Comparison of ENCODE assay signal across 11 cellular contexts in the genomic region with DNA sequence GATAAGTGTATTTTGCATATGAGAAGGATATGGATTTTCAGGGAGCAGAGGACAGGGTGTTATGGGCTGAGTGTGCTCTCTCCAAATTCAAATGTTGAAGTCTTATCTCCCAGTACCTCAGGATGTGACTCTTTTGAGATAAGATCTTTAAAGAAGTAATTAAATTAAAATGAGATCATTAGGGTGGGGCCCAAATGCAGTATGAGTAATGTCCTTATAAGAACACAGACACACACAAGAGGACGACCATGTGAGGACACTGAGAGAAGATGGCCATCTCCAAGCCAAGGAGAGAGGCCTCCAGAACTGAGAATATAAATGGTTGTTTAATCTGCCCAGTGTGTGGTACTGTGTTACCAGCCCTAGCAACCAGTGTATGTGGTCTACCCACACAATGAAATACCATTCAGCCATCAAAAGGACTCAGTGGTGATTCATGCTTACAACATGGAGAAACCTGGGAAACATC. TPM values are rescaled to one million over a fixed set of nuclear protein-coding genes. Genes with fewer than 3 reads are reported as not detected.
A peak's percentile ranks its signal among the peaks of the same experiment; 100 is the strongest.
DNase-seq lines count a peak whose midpoint lies in the region; ATAC-seq and TF ChIP-seq lines count a peak whose summit lies in the region.
"Not testable (repeated sequence)": the region's sequence is repeated elsewhere in the genome, so short reads cannot be mapped to it uniquely, and the experiment has no call there.
"Had no signal": no experiment of that assay in that cellular context is flagged by ENCODE, and none has a peak within 500 bp of the region (broad histone marks: within the 10 kb centered on the region; RNA-seq: fewer than 3 reads in every experiment).

No MANE protein-coding gene starts in this region.

- TF ChIP-seq CTCF in HCT116 (IDR thresholded peaks at IDR 0.05 in 2 of 3, conservative IDR thresholded peaks at IDR 0.05 in 1 of 3; ENCODE audit: borderline replicate concordance in 1 of 3, insufficient read depth in 1 of 3, low read depth in 2 of 3, low read length in 2 of 3); astrocyte of the spinal cord (IDR thresholded peaks at IDR 0.05; ENCODE audit: low read depth, low read length); fibroblast of mammary gland (conservative IDR thresholded peaks at IDR 0.05; ENCODE audit: control insufficient read depth, insufficient read depth, low read depth, low read length): not testable (repeated sequence)

- BruUV-seq in HCT116 (replicated peaks; lab: Mats Ljungman, UMichigan): not testable (repeated sequence)

- not testable (repeated sequence) for H3K9me2 ChIP-seq in HCT116 (ENCODE audit: insufficient read depth)

- H3K4me3 ChIP-seq in CD4-positive, CD25-positive, alpha-beta regulatory T cell (ENCODE audit: low read depth, low read length); HCT116 (replicated peaks in 1 of 2; ENCODE audit: low read depth in 1 of 2, low read length in 2 of 2); astrocyte of the spinal cord (ENCODE audit: low read depth, low read length); fibroblast of mammary gland (ENCODE audit: control insufficient read depth, low read depth, low read length); naive thymus-derived CD4-positive, alpha-beta T cell (ENCODE audit: low read length): not testable (repeated sequence)

- not testable (repeated sequence) for H3K9me3 ChIP-seq in CD4-positive, CD25-positive, alpha-beta regulatory T cell (ENCODE audit: control insufficient read depth in 2 of 2, low read length in 2 of 2); HCT116 (ENCODE audit: control insufficient read depth in 1 of 2, insufficient read depth in 1 of 2, low read depth in 1 of 2, low read length in 2 of 2); naive thymus-derived CD4-positive, alpha-beta T cell (ENCODE audit: control insufficient read depth in 2 of 3, low read length in 3 of 3)

- H3K79me2 ChIP-seq in HCT116 (ENCODE audit: insufficient read depth, low read length): not testable (repeated sequence)

- TF ChIP-seq RAD21 in HCT116 (IDR thresholded peaks at IDR 0.05; ENCODE audit: low read depth): not testable (repeated sequence)

- H3K36me3 Mint-ChIP-seq in CD4-positive, CD25-positive, alpha-beta regulatory T cell: not testable (repeated sequence)
- H3K36me3 Mint-ChIP-seq in naive thymus-derived CD4-positive, alpha-beta T cell: peaks cover 0 to 13% (median 7%) of the 10 kb centered on the region in 5 donors

- H3K4me1 ChIP-seq in CD4-positive, CD25-positive, alpha-beta regulatory T cell (ENCODE audit: control insufficient read depth, insufficient read depth, low read length, poor library complexity, severe bottlenecking); naive thymus-derived CD4-positive, alpha-beta T cell (ENCODE audit: control insufficient read depth in 2 of 2, insufficient read depth in 2 of 2, low read length in 2 of 2): not testable (repeated sequence)
- H3K4me1 ChIP-seq in HCT116 (ENCODE audit: control insufficient read depth in 1 of 2, insufficient read depth in 2 of 2, low read length in 2 of 2): peaks cover 0 to 11% of the 10 kb centered on the region in 2 experiments; a peak in 2 of 4 replicates

- H2AFZ ChIP-seq in HCT116 (ENCODE audit: low read depth, low read length, poor library complexity, severe bottlenecking): peak overlapping the region; percentile 58

- not testable (repeated sequence) for H3K9me3 Mint-ChIP-seq in CD4-positive, CD25-positive, alpha-beta regulatory T cell; naive thymus-derived CD4-positive, alpha-beta T cell

- not testable (repeated sequence) for H3K9ac ChIP-seq in HCT116 (ENCODE audit: low read length)

- H3K4me1 Mint-ChIP-seq in CD4-positive, CD25-positive, alpha-beta regulatory T cell: peaks cover 7 to 30% (median 11%) of the 10 kb centered on the region in 4 donors
- peaks cover 13 to 46% (median 36%) of the 10 kb centered on the region in 7 donors for H3K4me1 Mint-ChIP-seq in naive thymus-derived CD4-positive, alpha-beta T cell

- not testable (repeated sequence) for TF ChIP-seq POLR2A in HCT116 (IDR thresholded peaks at IDR 0.05; ENCODE audit: borderline replicate concordance, extremely low read depth, insufficient read depth, insufficient read length)

- H3K27ac ChIP-seq in CD4-positive, CD25-positive, alpha-beta regulatory T cell (ENCODE audit: insufficient read depth, low read length, poor library complexity, severe bottlenecking); HCT116 (ENCODE audit: low read depth, low read length); naive thymus-derived CD4-positive, alpha-beta T cell (ENCODE audit: low read depth, low read length): not testable (repeated sequence)

- not testable (repeated sequence) for H4K20me1 ChIP-seq in HCT116 (ENCODE audit: insufficient read depth)

- not testable (repeated sequence) for DNase-seq in CD4-positive, CD25-positive, alpha-beta regulatory T cell; naive thymus-derived CD4-positive, alpha-beta T cell
- DNase-seq in HCT116 (ENCODE audit: low read depth, low spot score) (peak; percentile 23), NCI-H226 (peak; percentile 46), T1000 (lab: John Stamatoyannopoulos, UW) (peak; percentile 5), astrocyte of the spinal cord (ENCODE audit: low read depth, low spot score) (peak; percentile 25), fibroblast of mammary gland (ENCODE audit: low read depth) (peak; percentile 37)

- intact Hi-C loops in HCT116 (cut with micrococcal nuclease); naive thymus-derived CD4-positive, alpha-beta T cell (cut with micrococcal nuclease): not testable (repeated sequence)

- H3K4me2 ChIP-seq in HCT116 (ENCODE audit: low read length): peak overlapping the region; percentile 28; the same call in 1 of the 2 replicates

- H3K27me3 Mint-ChIP-seq in CD4-positive, CD25-positive, alpha-beta regulatory T cell; naive thymus-derived CD4-positive, alpha-beta T cell: not testable (repeated sequence)

- not testable (repeated sequence) for H3K27me3 ChIP-seq in CD4-positive, CD25-positive, alpha-beta regulatory T cell (ENCODE audit: control insufficient read depth, insufficient read depth, low read length); HCT116 (ENCODE audit: insufficient read depth, low read length); naive thymus-derived CD4-positive, alpha-beta T cell (ENCODE audit: control insufficient read depth in 2 of 2, insufficient read depth in 2 of 2, low read length in 2 of 2)

- CTCF ChIA-PET in HCT116 (lab: Charles Lee); naive thymus-derived CD4-positive, alpha-beta T cell (lab: Charles Lee): not testable (repeated sequence)

- ATAC-seq in CD4-positive, CD25-positive, alpha-beta regulatory T cell (ENCODE audit: low read depth in 2 of 2): peak; percentile 47 to 50
- peak; percentile 57 for ATAC-seq in HCT116
- ATAC-seq in naive thymus-derived CD4-positive, alpha-beta T cell: not testable (repeated sequence)

- peak overlapping the region in 1 of 4 donors; percentile 19 for H3K4me3 Mint-ChIP-seq in CD4-positive, CD25-positive, alpha-beta regulatory T cell
- not testable (repeated sequence) for H3K4me3 Mint-ChIP-seq in naive thymus-derived CD4-positive, alpha-beta T cell

- RAD21 ChIA-PET in HCT116 (lab: Charles Lee; ENCODE audit: low non-redundant PET in 1 of 2, low total read pairs in 2 of 2, uncharacterized antibody in 2 of 2, unreplicated experiment in 2 of 2): not testable (repeated sequence)

- in situ Hi-C loops in astrocyte of the spinal cord (cut with HindIII; ENCODE audit: low sequenced_read_pairs): not testable (repeated sequence)

- not testable (repeated sequence) for H3K36me3 ChIP-seq in CD4-positive, CD25-positive, alpha-beta regulatory T cell (ENCODE audit: control insufficient read depth, insufficient read depth, low read length); HCT116 (ENCODE audit: control insufficient read depth in 1 of 2, insufficient read depth in 2 of 2, low read length in 2 of 2); naive thymus-derived CD4-positive, alpha-beta T cell (ENCODE audit: control insufficient read depth in 2 of 3, insufficient read depth in 3 of 3, low read length in 3 of 3)

- peak overlapping the region in 1 of 3 donors; percentile 65 for H3K27ac Mint-ChIP-seq in CD4-positive, CD25-positive, alpha-beta regulatory T cell
- H3K27ac Mint-ChIP-seq in naive thymus-derived CD4-positive, alpha-beta T cell: peak overlapping the region in 5 of 9 donors; percentile 1 to 72 (median 48)

- POLR2A ChIA-PET in HCT116 (lab: Charles Lee): not testable (repeated sequence)
- POLR2A ChIA-PET in naive thymus-derived CD4-positive, alpha-beta T cell (lab: Charles Lee): interaction anchor here (0.7 kb wide), 1 partner anchor 44 kb away, joined by 8 read pairs; no protein-coding TSS in a partner anchor

RNA-seq across cellular contexts. Expression of a gene that starts 20.8 kb away (rescaled TPM):
- total RNA-seq in CD4-positive, CD25-positive, alpha-beta regulatory T cell: 1.1 TPM
- polyA plus RNA-seq in CD4-positive, CD25-positive, alpha-beta regulatory T cell: 1 to 10 TPM; 2.7 to 9.7 (median 3.7) TPM
- not detected for total RNA-seq in HCT116 (2021; ENCODE audit: unreplicated experiment)
- polyA plus RNA-seq in HCT116 (2012): 0.12 and 0.35 TPM in 2 replicates
- 10 to 100 TPM in 2 of 5 experiments, 1 to 10 TPM in 3; 2.3 to 40.8 (median 3.6) TPM for total RNA-seq in naive thymus-derived CD4-positive, alpha-beta T cell
- polyA plus RNA-seq in naive thymus-derived CD4-positive, alpha-beta T cell: 10 to 100 TPM; 11.9 to 12.4 TPM
- total RNA-seq: ascending aorta, neural crest cell, skeletal muscle tissue had no signal
- polyA plus RNA-seq: BJ had no signal

RNA-seq across cellular contexts. Expression of a gene that starts 58.9 kb away (rescaled TPM):
- total RNA-seq in CD4-positive, CD25-positive, alpha-beta regulatory T cell: 41.0 TPM
- 10 to 100 TPM; 12.8 to 21.0 (median 19.2) TPM for polyA plus RNA-seq in CD4-positive, CD25-positive, alpha-beta regulatory T cell
- total RNA-seq in HCT116 (2021; ENCODE audit: unreplicated experiment): 27.4 TPM
- polyA plus RNA-seq in HCT116 (2012): 16.6 and 16.7 TPM in 2 replicates
- 10 to 100 TPM; 40.4 to 81.3 (median 56.2) TPM for total RNA-seq in naive thymus-derived CD4-positive, alpha-beta T cell
- 10 to 100 TPM; 24.4 to 42.3 TPM for polyA plus RNA-seq in naive thymus-derived CD4-positive, alpha-beta T cell
